In the genomic region with DNA sequence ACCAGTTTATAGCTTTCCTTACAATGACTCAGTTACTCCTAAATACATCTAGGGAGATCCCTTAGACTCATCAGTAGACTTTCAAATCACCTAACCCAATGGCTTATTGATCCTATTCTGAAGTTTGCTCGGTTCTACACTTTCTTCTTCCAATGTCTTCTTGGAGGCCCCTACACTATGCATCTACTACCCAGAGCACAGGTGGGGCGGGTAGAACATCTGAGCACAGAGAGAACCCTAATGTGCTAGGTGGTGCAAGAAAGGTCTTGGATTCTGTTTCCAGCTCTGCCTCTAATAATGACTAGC, we compare ENCODE assay signal across 1 cellular context.
TF ChIP-seq lines count a peak whose summit lies in the region.

No MANE protein-coding gene starts in this region.

TF ChIP-seq in GM23338, 12 proteins besides CTCF, POLR2A, EP300 and RAD21:
- TF ChIP-seq ETS1 (IDR thresholded peaks at IDR 0.05) (no peak), REST (IDR thresholded peaks at IDR 0.05; ENCODE audit: unreplicated experiment) (no peak), EZH2 (IDR thresholded peaks at IDR 0.05; ENCODE audit: low read depth, unreplicated experiment) (no peak), ZNF114 (CRISPR knock-in tag; IDR thresholded peaks at IDR 0.05) (no peak), POLR2AphosphoS5 (IDR thresholded peaks at IDR 0.05; ENCODE audit: low read depth) (no peak), ZNF462 (CRISPR knock-in tag; IDR thresholded peaks at IDR 0.05) (no peak), NANOG (IDR thresholded peaks at IDR 0.05; ENCODE audit: borderline replicate concordance) (no peak)
